31 cellular contexts compared by ENCODE assay signal in genomic region chr15:35944945-35945344, GRCh38.
"Had no signal": no experiment of that assay in that cellular context is flagged by ENCODE, and none has a peak within 500 bp of the region (broad histone marks: within the 10 kb centered on the region; RNA-seq: fewer than 3 reads in every experiment).

No MANE protein-coding gene starts in this region.

- H3K9me3 ChIP-seq: esophagus squamous epithelium, gastrocnemius medialis had no signal

- DNase-seq: activated B cell treated with CpG ODN at 0.5 μM for 24 hours; activated CD4-positive, alpha-beta memory T cell treated with anti-CD3 and anti-CD28 coated beads, Interleukin-2, amount 10 ng/mL, durations not matched to agents 7 days and 5 days; activated CD4-positive, alpha-beta T cell treated with anti-CD3 and anti-CD28 coated beads for 48 hours; activated CD8-positive, alpha-beta memory T cell treated with anti-CD3 and anti-CD28 coated beads, Interleukin-2, amount 50 U/mL, for 48 hours; activated gamma-delta T cell; activated naive CD4-positive, alpha-beta T cell; activated naive CD4-positive, alpha-beta T cell treated with anti-CD3 and anti-CD28 coated beads, Interleukin-2, amount 10 ng/mL, durations not matched to agents 7 days and 5 days; activated T-cell treated with anti-CD3 and anti-CD28 coated beads for 4 hours; activated T-cell treated with anti-CD3 and anti-CD28 coated beads, Interleukin-2, amount 50 U/mL, for 24 hours; activated T-cell treated with anti-CD3 and anti-CD28 coated beads, Interleukin-2, amount 50 U/mL, for 72 hours; amniotic stem cell; anterior cingulate cortex; brain microvascular endothelial cell; caudate nucleus; cortex of kidney; dermis blood vessel endothelial cell; effector CD4-positive, alpha-beta T cell; effector memory CD8-positive, alpha-beta T cell; esophagus squamous epithelium; gastrocnemius medialis; T-helper 1 cell; T-helper 17 cell; T1000; WERI-Rb-1 had no signal

- FAIRE-seq: astrocyte, bronchial epithelial cell, colon had no signal

- H3K27ac ChIP-seq: brain microvascular endothelial cell, epithelial cell of prostate, esophagus squamous epithelium, gastrocnemius medialis, WERI-Rb-1 had no signal

- H3K36me3 ChIP-seq: brain microvascular endothelial cell, esophagus squamous epithelium, gastrocnemius medialis, WERI-Rb-1 had no signal

- H3K4me3 Mint-ChIP-seq: activated B cell treated with CpG ODN at 0.5 μM for 24 hours; activated CD4-positive, alpha-beta memory T cell treated with anti-CD3 and anti-CD28 coated beads, Interleukin-2, amount 10 ng/mL, durations not matched to agents 7 days and 5 days; activated naive CD4-positive, alpha-beta T cell treated with anti-CD3 and anti-CD28 coated beads, Interleukin-2, amount 10 ng/mL, durations not matched to agents 7 days and 5 days; activated naive CD8-positive, alpha-beta T cell; activated T-cell treated with anti-CD3 and anti-CD28 coated beads, Interleukin-2, amount 50 U/mL, for 24 hours; activated T-cell treated with anti-CD3 and anti-CD28 coated beads, Interleukin-2, amount 50 U/mL, for 72 hours; effector memory CD8-positive, alpha-beta T cell; T-helper 17 cell; T-helper 2 cell treated with Interferon-gamma antibody and Interleukin-4, amounts not matched to agents 5 μg/mL and 100 μg/mL, for 36 hours had no signal

- H3K36me3 Mint-ChIP-seq: activated naive CD4-positive, alpha-beta T cell treated with anti-CD3 and anti-CD28 coated beads, Interleukin-2, amount 10 ng/mL, durations not matched to agents 7 days and 5 days; activated naive CD8-positive, alpha-beta T cell had no signal

- H3K4me3 ChIP-seq: esophagus squamous epithelium, gastrocnemius medialis had no signal

- H3K4me1 Mint-ChIP-seq: activated B cell treated with CpG ODN at 0.5 μM for 24 hours; activated CD4-positive, alpha-beta memory T cell treated with anti-CD3 and anti-CD28 coated beads, Interleukin-2, amount 10 ng/mL, durations not matched to agents 7 days and 5 days; activated naive CD4-positive, alpha-beta T cell treated with anti-CD3 and anti-CD28 coated beads, Interleukin-2, amount 10 ng/mL, durations not matched to agents 7 days and 5 days; T-helper 17 cell had no signal

- H3K27me3 ChIP-seq: brain microvascular endothelial cell, esophagus squamous epithelium, gastrocnemius medialis had no signal

- H3K4me1 ChIP-seq: esophagus squamous epithelium, gastrocnemius medialis had no signal

- H3K27me3 Mint-ChIP-seq: activated B cell treated with CpG ODN at 0.5 μM for 24 hours; activated CD4-positive, alpha-beta memory T cell treated with anti-CD3 and anti-CD28 coated beads, Interleukin-2, amount 10 ng/mL, durations not matched to agents 7 days and 5 days; activated naive CD4-positive, alpha-beta T cell treated with anti-CD3 and anti-CD28 coated beads, Interleukin-2, amount 10 ng/mL, durations not matched to agents 7 days and 5 days; activated naive CD8-positive, alpha-beta T cell; activated T-cell treated with anti-CD3 and anti-CD28 coated beads, Interleukin-2, amount 50 U/mL, for 24 hours; effector memory CD8-positive, alpha-beta T cell; T-helper 17 cell had no signal

- H3K27ac Mint-ChIP-seq: activated B cell treated with CpG ODN at 0.5 μM for 24 hours; activated CD4-positive, alpha-beta memory T cell treated with anti-CD3 and anti-CD28 coated beads, Interleukin-2, amount 10 ng/mL, durations not matched to agents 7 days and 5 days; activated naive CD4-positive, alpha-beta T cell treated with anti-CD3 and anti-CD28 coated beads, Interleukin-2, amount 10 ng/mL, durations not matched to agents 7 days and 5 days; activated naive CD8-positive, alpha-beta T cell; activated T-cell treated with anti-CD3 and anti-CD28 coated beads, Interleukin-2, amount 50 U/mL, for 24 hours; activated T-cell treated with anti-CD3 and anti-CD28 coated beads, Interleukin-2, amount 50 U/mL, for 72 hours; effector memory CD8-positive, alpha-beta T cell; T-helper 17 cell; T-helper 2 cell treated with Interferon-gamma antibody and Interleukin-4, amounts not matched to agents 5 μg/mL and 100 μg/mL, for 36 hours had no signal

- ATAC-seq: activated CD4-positive, CD25-positive, alpha-beta regulatory T cell treated with anti-CD3 and anti-CD28 coated beads, Interleukin-2, amount 50 U/mL, for 24 hours; activated T-cell treated with anti-CD3 and anti-CD28 coated beads, Interleukin-2, amount 50 U/mL, for 72 hours; effector memory CD8-positive, alpha-beta T cell; gastrocnemius medialis; T-helper 17 cell had no signal
